Comparison of ENCODE assay signal across 17 cellular contexts in the genomic region with DNA sequence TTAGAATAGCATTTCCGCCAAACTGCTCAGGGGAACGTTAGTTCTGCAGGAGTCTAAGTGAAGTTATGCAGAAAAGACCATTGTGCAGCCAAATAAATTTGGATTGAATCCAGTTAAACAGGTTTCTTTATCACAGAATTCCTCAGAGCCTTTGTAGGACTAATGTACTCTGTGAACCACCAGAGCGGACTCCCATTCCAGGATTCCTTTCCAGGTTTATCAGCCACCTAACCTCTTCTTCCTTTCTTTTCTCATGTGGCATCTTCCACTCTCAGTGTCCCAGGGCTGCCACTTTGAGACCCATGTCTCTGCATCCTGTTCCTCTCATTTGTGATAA.
DNase-seq lines count a peak whose midpoint lies in the region; ATAC-seq and TF ChIP-seq lines count a peak whose summit lies in the region.
"Had no signal": no experiment of that assay in that cellular context is flagged by ENCODE, and none has a peak within 500 bp of the region (broad histone marks: within the 10 kb centered on the region; RNA-seq: fewer than 3 reads in every experiment).

No MANE protein-coding gene starts in this region.

- ATAC-seq in WTC11: no peak
- ATAC-seq in activated CD4-positive, alpha-beta T cell treated with anti-CD3 and anti-CD28 coated beads for 36 hours: no peak
- ATAC-seq in GM18909 (IDR thresholded peaks at IDR 0.05; ENCODE audit: poor library complexity, unreplicated experiment): no peak
- no peak for ATAC-seq in omental fat pad (ENCODE audit: low FRiP score)
- ATAC-seq: A549, GM12878 had no signal

- H3K9me3 Mint-ChIP-seq in WTC11 (peaks cover 27% of the 10 kb centered on the region), progenitor cell of endocrine pancreas (ENCODE audit: low read depth) (no peaks in the 10 kb centered on the region)
- no peaks in the 10 kb centered on the region for H3K9me3 Mint-ChIP-seq in activated CD4-positive, alpha-beta T cell treated with anti-CD3 and anti-CD28 coated beads for 36 hours (ENCODE audit: low read depth)

- H3K27me3 Mint-ChIP-seq in WTC11 (ENCODE audit: low read depth) (no peaks in the 10 kb centered on the region), progenitor cell of endocrine pancreas (peaks cover 4% of the 10 kb centered on the region)
- peaks cover 3% of the 10 kb centered on the region for H3K27me3 Mint-ChIP-seq in activated CD4-positive, alpha-beta T cell treated with anti-CD3 and anti-CD28 coated beads for 36 hours

- CTCF ChIA-PET in WTC11 (lab: Charles Lee): no interaction called here
- CTCF ChIA-PET in activated CD4-positive, alpha-beta T cell treated with anti-CD3 and anti-CD28 coated beads for 36 hours (lab: Charles Lee): no interaction called here

- peak; percentile 49 for DNase-seq in ELF-1 (ENCODE audit: low read depth, low spot score)
- no peak for DNase-seq in WTC11 (ENCODE audit: low spot score)
- peak; percentile 77 for DNase-seq in islet precursor cell
- no peak for DNase-seq in progenitor cell of endocrine pancreas (ENCODE audit: low spot score, unreplicated experiment)
- no peak for DNase-seq in activated CD4-positive, alpha-beta T cell treated with anti-CD3 and anti-CD28 coated beads for 36 hours
- no peak for DNase-seq in omental fat pad (ENCODE audit: low spot score)
- DNase-seq: GOT3, KBM-7, NCI-H1694 treated with DMSO at 0.1 percent for 48 hours, NCI-H510A, NCI-H748 treated with DMSO at 0.1 percent for 48 hours, OCI-M1, Right ventricle myocardium superior, SK-N-SH had no signal

- TF ChIP-seq CTCF in WTC11 (IDR thresholded peaks at IDR 0.05) (no peak), progenitor cell of endocrine pancreas (IDR thresholded peaks at IDR 0.05; ENCODE audit: unreplicated experiment) (no peak), omental fat pad (IDR thresholded peaks at IDR 0.05) (no peak)

- intact Hi-C loops in activated CD4-positive, alpha-beta T cell treated with anti-CD3 and anti-CD28 coated beads for 36 hours (cut with DNase I, micrococcal nuclease): no loop called here

- no peak overlapping the region for H3K4me3 Mint-ChIP-seq in WTC11
- no peak overlapping the region for H3K4me3 Mint-ChIP-seq in progenitor cell of endocrine pancreas (ENCODE audit: low read depth)
- no peak overlapping the region for H3K4me3 Mint-ChIP-seq in activated CD4-positive, alpha-beta T cell treated with anti-CD3 and anti-CD28 coated beads for 36 hours

- POLR2A ChIA-PET in WTC11 (lab: Charles Lee): no interaction called here
- POLR2A ChIA-PET in activated CD4-positive, alpha-beta T cell treated with anti-CD3 and anti-CD28 coated beads for 36 hours (lab: Charles Lee): no interaction called here

- H3K27ac Mint-ChIP-seq in WTC11 (no peak overlapping the region), progenitor cell of endocrine pancreas (peak overlapping the region; percentile 65)
- no peak overlapping the region for H3K27ac Mint-ChIP-seq in activated CD4-positive, alpha-beta T cell treated with anti-CD3 and anti-CD28 coated beads for 36 hours

- peaks cover 23% of the 10 kb centered on the region for H3K4me1 Mint-ChIP-seq in WTC11
- H3K4me1 Mint-ChIP-seq in progenitor cell of endocrine pancreas (ENCODE audit: low read depth): peaks cover 24% of the 10 kb centered on the region
- H3K4me1 Mint-ChIP-seq in activated CD4-positive, alpha-beta T cell treated with anti-CD3 and anti-CD28 coated beads for 36 hours: no peaks in the 10 kb centered on the region

- peaks cover 11% of the 10 kb centered on the region; the same call in 1 of the 2 replicates for H3K36me3 Mint-ChIP-seq in WTC11
- peaks cover 2% of the 10 kb centered on the region for H3K36me3 Mint-ChIP-seq in progenitor cell of endocrine pancreas (ENCODE audit: insufficient read depth)
- H3K36me3 Mint-ChIP-seq in activated CD4-positive, alpha-beta T cell treated with anti-CD3 and anti-CD28 coated beads for 36 hours (ENCODE audit: low read depth): no peaks in the 10 kb centered on the region

TF ChIP-seq in WTC11, 78 proteins besides CTCF, POLR2A, EP300 and RAD21:
- TF ChIP-seq, protein P1, sequence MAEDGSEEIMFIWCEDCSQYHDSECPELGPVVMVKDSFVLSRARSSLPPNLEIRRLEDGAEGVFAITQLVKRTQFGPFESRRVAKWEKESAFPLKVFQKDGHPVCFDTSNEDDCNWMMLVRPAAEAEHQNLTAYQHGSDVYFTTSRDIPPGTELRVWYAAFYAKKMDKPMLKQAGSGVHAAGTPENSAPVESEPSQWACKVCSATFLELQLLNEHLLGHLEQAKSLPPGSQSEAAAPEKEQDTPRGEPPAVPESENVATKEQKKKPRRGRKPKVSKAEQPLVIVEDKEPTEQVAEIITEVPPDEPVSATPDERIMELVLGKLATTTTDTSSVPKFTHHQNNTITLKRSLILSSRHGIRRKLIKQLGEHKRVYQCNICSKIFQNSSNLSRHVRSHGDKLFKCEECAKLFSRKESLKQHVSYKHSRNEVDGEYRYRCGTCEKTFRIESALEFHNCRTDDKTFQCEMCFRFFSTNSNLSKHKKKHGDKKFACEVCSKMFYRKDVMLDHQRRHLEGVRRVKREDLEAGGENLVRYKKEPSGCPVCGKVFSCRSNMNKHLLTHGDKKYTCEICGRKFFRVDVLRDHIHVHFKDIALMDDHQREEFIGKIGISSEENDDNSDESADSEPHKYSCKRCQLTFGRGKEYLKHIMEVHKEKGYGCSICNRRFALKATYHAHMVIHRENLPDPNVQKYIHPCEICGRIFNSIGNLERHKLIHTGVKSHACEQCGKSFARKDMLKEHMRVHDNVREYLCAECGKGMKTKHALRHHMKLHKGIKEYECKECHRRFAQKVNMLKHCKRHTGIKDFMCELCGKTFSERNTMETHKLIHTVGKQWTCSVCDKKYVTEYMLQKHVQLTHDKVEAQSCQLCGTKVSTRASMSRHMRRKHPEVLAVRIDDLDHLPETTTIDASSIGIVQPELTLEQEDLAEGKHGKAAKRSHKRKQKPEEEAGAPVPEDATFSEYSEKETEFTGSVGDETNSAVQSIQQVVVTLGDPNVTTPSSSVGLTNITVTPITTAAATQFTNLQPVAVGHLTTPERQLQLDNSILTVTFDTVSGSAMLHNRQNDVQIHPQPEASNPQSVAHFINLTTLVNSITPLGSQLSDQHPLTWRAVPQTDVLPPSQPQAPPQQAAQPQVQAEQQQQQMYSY (CRISPR knock-in tag; IDR thresholded peaks at IDR 0.05): peak; percentile 85
- TF ChIP-seq RORB (CRISPR knock-in tag; IDR thresholded peaks at IDR 0.05): no peak

Comparison
In these comparisons a context has a peak if more than half of its experiments do, and no peak if none do; other contexts are left out.
1. DNase-seq: peak in ELF-1 (single experiment) and islet precursor cell (single experiment); none in WTC11 (single experiment), progenitor cell of endocrine pancreas (single experiment), activated CD4-positive, alpha-beta T cell treated with anti-CD3 and anti-CD28 coated beads for 36 hours (single experiment) and omental fat pad (single experiment).